ENCODE assay signal across 1 cellular context in the genomic region with DNA sequence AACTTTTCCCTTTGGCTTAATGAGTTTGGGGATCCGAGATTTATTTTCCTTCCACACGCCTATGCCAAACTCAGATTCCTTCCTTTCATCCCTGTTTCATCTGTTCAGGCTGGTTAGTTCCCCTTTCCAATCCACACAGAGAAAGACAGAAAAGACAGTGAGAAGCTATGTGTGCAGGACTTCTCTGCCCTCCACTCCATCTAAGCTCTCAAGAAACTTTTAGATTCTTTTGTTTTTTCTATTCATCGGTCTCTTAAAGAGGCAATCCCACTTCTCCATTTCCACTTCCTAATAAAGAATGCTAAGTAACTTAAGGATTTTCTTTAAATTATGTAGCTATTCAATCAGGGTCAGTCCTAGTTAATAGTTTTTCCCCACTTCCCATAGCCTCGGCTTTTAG.
TF ChIP-seq lines count a peak whose summit lies in the region.

No MANE protein-coding gene starts in this region.

TF ChIP-seq in A549, 52 proteins besides CTCF, POLR2A, EP300 and RAD21 (continued from another document):
- TF ChIP-seq TP53 (CRISPR knock-in tag; IDR thresholded peaks at IDR 0.05) (no peak), BHLHE40 (IDR thresholded peaks at IDR 0.05; ENCODE audit: low read depth, low read length) (no peak), MYC (IDR thresholded peaks at IDR 0.05; ENCODE audit: borderline replicate concordance, low read length) (no peak), HOXA7 (CRISPR knock-in tag; IDR thresholded peaks at IDR 0.05) (no peak), FOSL2 (IDR thresholded peaks at IDR 0.05) (no peak), FOSL2 (CRISPR knock-in tag; IDR thresholded peaks at IDR 0.05) (no peak)
